In the genomic region with DNA sequence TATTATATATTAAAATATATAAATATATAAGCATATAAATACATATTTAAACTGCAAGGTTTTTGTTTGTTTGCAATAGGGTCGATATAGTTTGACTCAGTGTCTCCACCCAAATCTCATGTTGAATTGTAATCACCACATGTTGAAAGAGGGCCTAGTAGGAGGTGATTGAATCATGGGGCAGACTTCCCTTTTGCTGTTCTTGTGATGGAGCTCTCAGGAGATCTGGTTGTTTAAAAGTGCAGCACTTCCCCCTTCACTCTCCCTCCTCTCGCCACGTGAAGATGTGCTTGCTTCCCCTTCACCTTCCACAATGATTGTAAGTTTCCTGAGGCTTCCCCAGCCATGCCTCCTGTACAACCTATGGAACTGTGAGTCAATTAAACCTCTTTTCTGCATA, we compare ENCODE assay signal across 24 cellular contexts.
DNase-seq lines count a peak whose midpoint lies in the region; ATAC-seq, FAIRE-seq and TF ChIP-seq lines count a peak whose summit lies in the region.
"Had no signal": no experiment of that assay in that cellular context is flagged by ENCODE, and none has a peak within 500 bp of the region (broad histone marks: within the 10 kb centered on the region; RNA-seq: fewer than 3 reads in every experiment).

No MANE protein-coding gene starts in this region.

- TF ChIP-seq CTCF in progenitor cell of endocrine pancreas (IDR thresholded peaks at IDR 0.05; ENCODE audit: unreplicated experiment) (no peak), D721Med (IDR thresholded peaks at IDR 0.05; ENCODE audit: insufficient read depth, missing control alignments) (no peak)

- ATAC-seq in left ventricle myocardium superior: no peak
- ATAC-seq: CD8-positive, alpha-beta T cell; GM23338; Right ventricle myocardium inferior; SK-N-SH treated with all-trans-retinoic acid at 6 μM for 48 hours; T-cell had no signal

- peaks cover 22% of the 10 kb centered on the region for H3K36me3 Mint-ChIP-seq in progenitor cell of endocrine pancreas (ENCODE audit: insufficient read depth)
- no peaks in the 10 kb centered on the region for H3K36me3 Mint-ChIP-seq in CD8-positive, alpha-beta memory T cell
- H3K36me3 Mint-ChIP-seq: CD8-positive, alpha-beta T cell; T-cell had no signal

- peak overlapping the region; percentile 84 for H3K27ac Mint-ChIP-seq in progenitor cell of endocrine pancreas
- no peak overlapping the region for H3K27ac Mint-ChIP-seq in CD8-positive, alpha-beta memory T cell
- H3K27ac Mint-ChIP-seq: CD8-positive, alpha-beta T cell; GM23338; H9; T-cell had no signal

- H3K4me3 Mint-ChIP-seq in progenitor cell of endocrine pancreas (ENCODE audit: low read depth): no peak overlapping the region
- H3K4me3 Mint-ChIP-seq in CD8-positive, alpha-beta memory T cell: no peak overlapping the region
- H3K4me3 Mint-ChIP-seq: CD8-positive, alpha-beta T cell; GM23338; H9; T-cell had no signal

- no peaks in the 10 kb centered on the region for H3K27me3 Mint-ChIP-seq in progenitor cell of endocrine pancreas
- H3K27me3 Mint-ChIP-seq in CD8-positive, alpha-beta memory T cell: no peaks in the 10 kb centered on the region
- H3K27me3 Mint-ChIP-seq: T-cell had no signal

- DNase-seq in CD1c-positive myeloid dendritic cell (ENCODE audit: extremely low spot score): peak; percentile 71
- peak; percentile 74 for DNase-seq in KBM-7
- peak; percentile 27 for DNase-seq in SKM-1 (lab: John Stamatoyannopoulos, UW; ENCODE audit: unreplicated experiment)
- no peak for DNase-seq in progenitor cell of endocrine pancreas (ENCODE audit: low spot score, unreplicated experiment)
- no peak for DNase-seq in CD8-positive, alpha-beta memory T cell
- no peak for DNase-seq in left ventricle myocardium superior
- DNase-seq in D721Med (ENCODE audit: insufficient read length, low spot score): no peak
- DNase-seq: C1 segment of cervical spinal cord; CD8-positive, alpha-beta T cell; DMS153; H9; NCI-H1092 treated with DMSO at 0.1 percent for 48 hours; NCI-H1436 treated with DMSO at 0.1 percent for 48 hours; NCI-H187 treated with DMSO at 0.1 percent for 48 hours; NCI-H524; NCI-H774; NK-92 treated with Interleukin-12 subunit alpha and Interleukin-12 subunit beta, amount 100 ng/mL, for 24 hours; PC-9; SJCRH30; T-cell had no signal

- H3K4me1 Mint-ChIP-seq in progenitor cell of endocrine pancreas (ENCODE audit: low read depth): peaks cover 3% of the 10 kb centered on the region
- H3K4me1 Mint-ChIP-seq in CD8-positive, alpha-beta memory T cell: no peaks in the 10 kb centered on the region
- H3K4me1 Mint-ChIP-seq: GM23338, T-cell had no signal

- no peaks in the 10 kb centered on the region for H3K9me3 ChIP-seq in CD8-positive, alpha-beta memory T cell (ENCODE audit: low read length)
- H3K9me3 ChIP-seq: SJCRH30 had no signal

- H3K4me1 ChIP-seq in CD8-positive, alpha-beta memory T cell (ENCODE audit: insufficient read depth, low read length): no peaks in the 10 kb centered on the region

- H3K27ac ChIP-seq in CD8-positive, alpha-beta memory T cell (ENCODE audit: low read depth, low read length): no peak overlapping the region
- H3K27ac ChIP-seq: SJCRH30 had no signal

- no peak overlapping the region for H3K4me3 ChIP-seq in CD8-positive, alpha-beta memory T cell (ENCODE audit: low read length)
- H3K4me3 ChIP-seq: GM23338, PC-9, SJCRH30 had no signal

- intact Hi-C loops in left ventricle myocardium superior (cut with micrococcal nuclease): no loop called here

- H3K36me3 ChIP-seq in CD8-positive, alpha-beta memory T cell (ENCODE audit: insufficient read depth, low read length): no peaks in the 10 kb centered on the region
- H3K36me3 ChIP-seq: SJCRH30 had no signal

- H3K27me3 ChIP-seq in CD8-positive, alpha-beta memory T cell (ENCODE audit: insufficient read depth, low read length, poor library complexity, severe bottlenecking): no peaks in the 10 kb centered on the region
- H3K27me3 ChIP-seq: SJCRH30 had no signal

- CTCF ChIA-PET in CD8-positive, alpha-beta memory T cell (lab: Charles Lee): no interaction called here

- H3K9me3 Mint-ChIP-seq in progenitor cell of endocrine pancreas (ENCODE audit: low read depth): peaks cover 26% of the 10 kb centered on the region
- peaks cover 4 to 26% (median 8%) of the 10 kb centered on the region in 5 donors for H3K9me3 Mint-ChIP-seq in CD8-positive, alpha-beta memory T cell
- H3K9me3 Mint-ChIP-seq: GM23338, H9 had no signal

- in situ Hi-C loops in KBM-7 (cut with MboI; ENCODE audit: low pct_unique_long_range_greater_than_20kb, low sequenced_read_pairs): no loop called here

- FAIRE-seq in D721Med (lab: Jason Lieb, UNC): no peak
- FAIRE-seq: HepG2 had no signal

- POLR2A ChIA-PET in CD8-positive, alpha-beta memory T cell (lab: Charles Lee): no interaction called here

Comparison
In these comparisons a context has a peak if more than half of its experiments do, and no peak if none do; other contexts are left out.
1. DNase-seq: peak in CD1c-positive myeloid dendritic cell (single experiment), KBM-7 (single experiment) and SKM-1 (single experiment); none in progenitor cell of endocrine pancreas (single experiment), CD8-positive, alpha-beta memory T cell (0 of 5), left ventricle myocardium superior (single experiment) and D721Med (single experiment).